Comparison of ENCODE assay signal across 8 cellular contexts in the genomic region with DNA sequence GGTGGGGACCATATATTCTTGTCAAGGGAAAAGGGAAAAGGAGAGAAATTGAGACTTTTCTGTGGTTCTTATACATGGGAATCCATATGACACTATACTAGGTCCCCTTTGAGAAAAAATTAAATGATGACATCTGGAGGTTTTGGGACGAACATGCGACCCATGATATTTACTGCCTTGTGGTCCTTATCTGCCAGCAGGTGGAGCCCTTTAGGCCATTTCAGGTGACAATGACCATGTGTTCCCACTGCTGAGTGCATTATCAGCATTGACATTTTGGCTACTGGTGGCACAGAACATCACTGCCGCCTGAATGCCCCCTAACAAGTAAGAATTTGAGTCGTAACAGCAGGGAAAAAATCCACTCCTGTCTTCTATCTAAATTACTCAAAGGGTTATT.
A peak's percentile ranks its signal among the peaks of the same experiment; 100 is the strongest.
DNase-seq lines count a peak whose midpoint lies in the region; ATAC-seq, FAIRE-seq and TF ChIP-seq lines count a peak whose summit lies in the region.

No MANE protein-coding gene starts in this region.

- no peaks in the 10 kb centered on the region for H4K20me1 ChIP-seq in DOHH2 (ENCODE audit: control insufficient read depth, insufficient read depth, low read depth, low read length)

- no peak for TF ChIP-seq EP300 in transverse colon (IDR thresholded peaks at IDR 0.05; ENCODE audit: low read depth)

- FAIRE-seq in bronchial epithelial cell (lab: Jason Lieb, UNC), result no peak

- peak; percentile 74 for ATAC-seq in GM21619 (IDR thresholded peaks at IDR 0.05; ENCODE audit: unreplicated experiment)

- H3K9me3 ChIP-seq in DOHH2 (ENCODE audit: control insufficient read depth, insufficient read depth, low read length), result no peaks in the 10 kb centered on the region
- no peaks in the 10 kb centered on the region for H3K9me3 ChIP-seq in transverse colon

- H3K4me1 ChIP-seq in DOHH2 (ENCODE audit: control insufficient read depth, low read length) (no peaks in the 10 kb centered on the region), transverse colon (no peaks in the 10 kb centered on the region)

- no peak overlapping the region for H3K27ac ChIP-seq in DOHH2 (ENCODE audit: low read depth, low read length)
- H3K27ac ChIP-seq in transverse colon, result no peak overlapping the region

- peak; percentile 75 for TF ChIP-seq CTCF in DOHH2 (IDR thresholded peaks at IDR 0.05; ENCODE audit: low read depth, low read length, poor library complexity, severe bottlenecking)
- peak; percentile 68 for TF ChIP-seq CTCF in bronchial epithelial cell (IDR thresholded peaks at IDR 0.05; ENCODE audit: insufficient read depth, low read length, severe bottlenecking)
- peak; percentile 56 for TF ChIP-seq CTCF in retinal pigment epithelial cell (conservative IDR thresholded peaks at IDR 0.05; ENCODE audit: low read depth, low read length)
- TF ChIP-seq CTCF in transverse colon (IDR thresholded peaks at IDR 0.05), result peak in 2 of 5 experiments; percentile 19 to 36

- H3K79me2 ChIP-seq in DOHH2 (ENCODE audit: control insufficient read depth, low read length), result no peaks in the 10 kb centered on the region

- no peak for TF ChIP-seq POLR2A in transverse colon (IDR thresholded peaks at IDR 0.05)

- H3K27me3 ChIP-seq in DOHH2 (ENCODE audit: control insufficient read depth, low read length), result no peaks in the 10 kb centered on the region
- H3K27me3 ChIP-seq in bronchial epithelial cell (ENCODE audit: control insufficient read depth, insufficient read depth, low read length), result no peaks in the 10 kb centered on the region
- H3K27me3 ChIP-seq in transverse colon, result no peaks in the 10 kb centered on the region

- DNase-seq in M059J (ENCODE audit: low read depth) (peak; percentile 16), bronchial epithelial cell (ENCODE audit: low read depth) (peak; percentile 26), retinal pigment epithelial cell (ENCODE audit: low read depth) (no peak), transverse colon (no peak), NCI-H187 (lab: John Stamatoyannopoulos, UW) (no peak)
- DNase-seq in effector CD4-positive, alpha-beta T cell, result no peak

- intact Hi-C loops in transverse colon (cut with DNase I; ENCODE audit: low total_unique reads), result no loop called here

- in situ Hi-C loops in transverse colon (cut with MboI; ENCODE audit: low pct_ligation_motif_present in 1 of 4, low pct_unique_long_range_greater_than_20kb in 1 of 4, low sequenced_read_pairs in 3 of 4), result no loop called here

- no peaks in the 10 kb centered on the region for H3K9me2 ChIP-seq in DOHH2 (replicated peaks; ENCODE audit: control insufficient read depth, low read length)

- WGBS in transverse colon (ENCODE audit: low coverage in 1 of 2), 2 donors, result 20 to 72% methylated on average over 1 to 4 of the region's 4 CpGs

- H3K4me2 ChIP-seq in DOHH2 (ENCODE audit: low read length), result no peak overlapping the region

- H3F3A ChIP-seq in DOHH2 (ENCODE audit: control insufficient read depth, insufficient read depth), result no peaks in the 10 kb centered on the region

- H3K4me3 ChIP-seq in DOHH2 (ENCODE audit: low read length) (no peak overlapping the region), bronchial epithelial cell (ENCODE audit: low read depth, low read length) (no peak overlapping the region), retinal pigment epithelial cell (ENCODE audit: low read length) (no peak overlapping the region), transverse colon (no peak overlapping the region)

- H3K36me3 ChIP-seq in DOHH2 (ENCODE audit: control insufficient read depth, low read length) (no peaks in the 10 kb centered on the region), bronchial epithelial cell (ENCODE audit: control insufficient read depth, insufficient read depth, low read length) (no peaks in the 10 kb centered on the region), transverse colon (no peaks in the 10 kb centered on the region)

Comparison
In these comparisons a context has a peak if more than half of its experiments do, and no peak if none do; other contexts are left out.
1. DNase-seq: peak in M059J (single experiment) and bronchial epithelial cell (single experiment); none in retinal pigment epithelial cell (single experiment), transverse colon (single experiment), NCI-H187 (0 of 2) and effector CD4-positive, alpha-beta T cell (single experiment).